8 cellular contexts compared by ENCODE assay signal in genomic region chr20:46994341-46994740, GRCh38.
DNase-seq lines count a peak whose midpoint lies in the region; ATAC-seq lines count a peak whose summit lies in the region.

No MANE protein-coding gene starts in this region.

- peak overlapping the region in 1 of 2 donors; percentile 51 for H3K4me3 Mint-ChIP-seq in stimulated activated naive B cell treated with anti-CD40 and anti-IgM and Interleukin-4, amounts not matched to agents 10 μg/mL and 1 μg/mL and 100 μg/mL, for 72 hours

- DNase-seq in activated naive CD4-positive, alpha-beta T cell treated with Interleukin-2 at 50 U/mL for 16 hours: peak; percentile 63
- no peak for DNase-seq in activated naive CD4-positive, alpha-beta T cell (lab: John Stamatoyannopoulos, UW)
- DNase-seq in activated naive CD4-positive, alpha-beta T cell treated with anti-CD3 and anti-CD28 coated beads, Interleukin-2, amount 50 U/mL, for 72 hours (ENCODE audit: low spot score in 2 of 2): peak; percentile 58 to 73
- DNase-seq in stimulated activated naive B cell treated with anti-CD40 and anti-IgM and Interleukin-4, amounts not matched to agents 10 μg/mL and 1 μg/mL and 100 μg/mL, for 72 hours: peak; percentile 62
- DNase-seq in SK-N-DZ (ENCODE audit: low spot score): no peak
- DNase-seq in NCI-H1417 treated with DMSO at 0.1 percent for 48 hours (lab: John Stamatoyannopoulos, UW): no peak
- no peak for DNase-seq in LoVo (ENCODE audit: low spot score)

- no peaks in the 10 kb centered on the region for H3K9me3 Mint-ChIP-seq in activated naive CD4-positive, alpha-beta T cell treated with anti-CD3 and anti-CD28 coated beads, Interleukin-2, amount 50 U/mL, for 72 hours
- no peaks in the 10 kb centered on the region for H3K9me3 Mint-ChIP-seq in stimulated activated naive B cell treated with anti-CD40 and anti-IgM and Interleukin-4, amounts not matched to agents 10 μg/mL and 1 μg/mL and 100 μg/mL, for 72 hours

- H3K4me1 Mint-ChIP-seq in stimulated activated naive B cell treated with anti-CD40 and anti-IgM and Interleukin-4, amounts not matched to agents 10 μg/mL and 1 μg/mL and 100 μg/mL, for 72 hours: peaks cover 9 to 11% of the 10 kb centered on the region in 2 donors

- H3K27ac Mint-ChIP-seq in activated naive CD4-positive, alpha-beta T cell treated with anti-CD3 and anti-CD28 coated beads, Interleukin-2, amount 50 U/mL, for 72 hours: peak overlapping the region in 1 of 2 donors; percentile 2
- H3K27ac Mint-ChIP-seq in stimulated activated naive B cell treated with anti-CD40 and anti-IgM and Interleukin-4, amounts not matched to agents 10 μg/mL and 1 μg/mL and 100 μg/mL, for 72 hours: peak overlapping the region; percentile 42

- ATAC-seq in HG03439 (IDR thresholded peaks at IDR 0.05; ENCODE audit: unreplicated experiment): peak; percentile 75
- peak; percentile 98 for ATAC-seq in activated naive CD4-positive, alpha-beta T cell treated with anti-CD3 and anti-CD28 coated beads, Interleukin-2, amount 50 U/mL, for 72 hours
- peak; percentile 99 to 100 for ATAC-seq in stimulated activated naive B cell treated with anti-CD40 and anti-IgM and Interleukin-4, amounts not matched to agents 10 μg/mL and 1 μg/mL and 100 μg/mL, for 72 hours (replicated peaks)

- no peaks in the 10 kb centered on the region for H3K36me3 Mint-ChIP-seq in activated naive CD4-positive, alpha-beta T cell treated with anti-CD3 and anti-CD28 coated beads, Interleukin-2, amount 50 U/mL, for 72 hours
- no peaks in the 10 kb centered on the region for H3K36me3 Mint-ChIP-seq in stimulated activated naive B cell treated with anti-CD40 and anti-IgM and Interleukin-4, amounts not matched to agents 10 μg/mL and 1 μg/mL and 100 μg/mL, for 72 hours

- peaks cover 30 to 58% of the 10 kb centered on the region in 2 donors for H3K27me3 Mint-ChIP-seq in stimulated activated naive B cell treated with anti-CD40 and anti-IgM and Interleukin-4, amounts not matched to agents 10 μg/mL and 1 μg/mL and 100 μg/mL, for 72 hours

Comparison
In these comparisons a context has a peak if more than half of its experiments do, and no peak if none do; other contexts are left out.
1. DNase-seq: peak in activated naive CD4-positive, alpha-beta T cell treated with Interleukin-2 at 50 U/mL for 16 hours (single experiment), activated naive CD4-positive, alpha-beta T cell treated with anti-CD3 and anti-CD28 coated beads, Interleukin-2, amount 50 U/mL, for 72 hours (2 of 2) and stimulated activated naive B cell treated with anti-CD40 and anti-IgM and Interleukin-4, amounts not matched to agents 10 μg/mL and 1 μg/mL and 100 μg/mL, for 72 hours (single experiment); none in activated naive CD4-positive, alpha-beta T cell (0 of 4), SK-N-DZ (single experiment), NCI-H1417 treated with DMSO at 0.1 percent for 48 hours (single experiment) and LoVo (single experiment).
2. Peak in every context shown above with its lines, with median percentiles within 50 percentile points of each other: ATAC-seq.